10 cellular contexts compared by ENCODE assay signal in the genomic region with DNA sequence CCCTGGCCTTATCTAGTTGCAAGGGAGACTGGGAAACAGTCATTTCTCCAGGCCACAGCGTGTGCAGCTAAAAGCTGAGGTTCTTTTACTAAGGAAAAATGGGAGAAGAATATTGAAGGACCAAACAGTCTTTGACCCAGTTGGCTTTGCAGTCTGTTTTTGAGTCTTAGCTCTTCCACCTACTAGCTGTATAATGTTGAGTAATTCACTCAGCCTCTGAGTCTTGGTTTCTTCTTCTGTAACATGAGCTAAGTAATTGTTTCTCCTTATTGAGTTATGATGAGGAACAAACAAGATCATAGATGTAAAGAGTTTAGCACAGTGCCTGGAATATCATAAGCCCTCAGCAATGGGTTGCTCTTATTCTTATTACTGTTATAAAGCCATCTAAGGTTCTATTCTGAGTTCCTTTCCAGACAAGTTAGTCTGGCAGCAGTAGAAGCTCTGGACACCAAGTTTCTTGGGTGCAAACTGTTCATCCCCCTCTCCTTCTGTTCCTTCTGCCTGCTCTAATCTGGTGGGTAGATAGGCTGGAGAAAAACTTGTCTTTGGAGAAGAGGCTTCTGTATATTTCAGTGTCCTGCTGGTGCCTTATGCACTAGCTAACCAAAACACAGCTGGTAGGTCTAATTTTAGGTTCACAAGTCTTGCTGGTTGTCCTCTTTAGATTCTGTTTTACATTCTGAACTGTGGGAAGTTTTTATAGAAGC. TPM values are rescaled to one million over a fixed set of nuclear protein-coding genes. Genes with fewer than 3 reads are reported as not detected.
DNase-seq lines count a peak whose midpoint lies in the region; ATAC-seq, FAIRE-seq and TF ChIP-seq lines count a peak whose summit lies in the region.
"Had no signal": no experiment of that assay in that cellular context is flagged by ENCODE, and none has a peak within 500 bp of the region (broad histone marks: within the 10 kb centered on the region; RNA-seq: fewer than 3 reads in every experiment).

No MANE protein-coding gene starts in this region.

- TF ChIP-seq CTCF in activated B cell treated with CpG ODN at 0.5 μM for 24 hours (IDR thresholded peaks at IDR 0.05): no peak
- TF ChIP-seq CTCF in tibial nerve (IDR thresholded peaks at IDR 0.05): no peak

- H3K9me3 ChIP-seq in small intestine (ENCODE audit: control insufficient read depth, low read depth) (no peaks in the 10 kb centered on the region), tibial nerve (no peaks in the 10 kb centered on the region)

- POLR2A ChIA-PET in activated B cell treated with CpG ODN at 0.5 μM for 24 hours (lab: Charles Lee): no interaction called here

- no peak for DNase-seq in GM12892 (ENCODE audit: insufficient read length)
- no peak for DNase-seq in H54 (ENCODE audit: insufficient read length, low spot score)
- no peak for DNase-seq in activated B cell treated with CpG ODN at 0.5 μM for 24 hours
- DNase-seq in middle frontal gyrus (ENCODE audit: extremely low spot score, low spot score): peak; percentile 50
- DNase-seq in small intestine: no peak
- DNase-seq in NCI-H128 (lab: John Stamatoyannopoulos, UW; ENCODE audit: unreplicated experiment): no peak
- no peak for DNase-seq in tibial nerve (ENCODE audit: low spot score in 2 of 2)
- DNase-seq: effector memory CD4-positive, alpha-beta T cell had no signal

- H3K36me3 ChIP-seq in small intestine (ENCODE audit: control insufficient read depth in 2 of 2, insufficient read depth in 2 of 2, low read length in 2 of 2) (no peaks in the 10 kb centered on the region), tibial nerve (no peaks in the 10 kb centered on the region)

- intact Hi-C loops in activated B cell treated with CpG ODN at 0.5 μM for 24 hours (cut with micrococcal nuclease): no loop called here

- TF ChIP-seq EP300 in tibial nerve (IDR thresholded peaks at IDR 0.05): no peak

- CTCF ChIA-PET in activated B cell treated with CpG ODN at 0.5 μM for 24 hours (lab: Charles Lee): interaction anchor here (1.1 kb wide), 1 partner anchor 146 kb away, joined by 3 read pairs; no protein-coding TSS in a partner anchor

- H3K4me1 Mint-ChIP-seq in activated B cell treated with CpG ODN at 0.5 μM for 24 hours: peaks cover 87% of the 10 kb centered on the region

- H3K27me3 Mint-ChIP-seq in activated B cell treated with CpG ODN at 0.5 μM for 24 hours: no peaks in the 10 kb centered on the region

- H3K27ac Mint-ChIP-seq in activated B cell treated with CpG ODN at 0.5 μM for 24 hours: peak overlapping the region; percentile 8

- peaks cover 10% of the 10 kb centered on the region for H3K36me3 Mint-ChIP-seq in activated B cell treated with CpG ODN at 0.5 μM for 24 hours (ENCODE audit: low read depth)

- H3K4me3 Mint-ChIP-seq in activated B cell treated with CpG ODN at 0.5 μM for 24 hours: no peak overlapping the region

- H3K9me3 Mint-ChIP-seq in activated B cell treated with CpG ODN at 0.5 μM for 24 hours: no peaks in the 10 kb centered on the region

- H3K4me3 ChIP-seq in small intestine (ENCODE audit: low read depth in 1 of 2, low read length in 2 of 2): no peak overlapping the region
- no peak overlapping the region for H3K4me3 ChIP-seq in tibial nerve

- TF ChIP-seq POLR2A in GM12892 (IDR thresholded peaks at IDR 0.05; ENCODE audit: low read depth, low read length): no peak
- TF ChIP-seq POLR2A in H54 (IDR thresholded peaks at IDR 0.05; ENCODE audit: low read depth, low read length): no peak
- TF ChIP-seq POLR2A in tibial nerve (IDR thresholded peaks at IDR 0.05): no peak

- no peaks in the 10 kb centered on the region for H3K4me1 ChIP-seq in small intestine (ENCODE audit: control insufficient read depth in 2 of 2, insufficient read depth in 1 of 2, low read depth in 1 of 2, low read length in 1 of 2)
- H3K4me1 ChIP-seq in tibial nerve: peaks cover 0 to 41% (median 18%) of the 10 kb centered on the region in 4 donors

- H3K27me3 ChIP-seq in small intestine (ENCODE audit: control insufficient read depth in 2 of 2, insufficient read depth in 2 of 2, low read length in 2 of 2) (no peaks in the 10 kb centered on the region), tibial nerve (no peaks in the 10 kb centered on the region)

- ATAC-seq in activated B cell treated with CpG ODN at 0.5 μM for 24 hours (ENCODE audit: low read depth): no peak
- no peak for ATAC-seq in GM19395 (IDR thresholded peaks at IDR 0.05; ENCODE audit: unreplicated experiment)

- WGBS in small intestine, 3 donors: 80 to 89% (median 82%) methylated on average over 1 of the region's 1 CpG
- WGBS in tibial nerve, 2 donors: 89 to 97% methylated on average over 1 of the region's 1 CpG

- peak; percentile 65 for FAIRE-seq in GM12892 (lab: Jason Lieb, UNC)
- peak; percentile 30 for FAIRE-seq in H54 (lab: Jason Lieb, UNC)
- no peak for FAIRE-seq in small intestine (lab: Jason Lieb, UNC)
- FAIRE-seq: D721Med had no signal

- H3K27ac ChIP-seq in small intestine (ENCODE audit: low read depth in 1 of 2, low read length in 1 of 2) (peak overlapping the region in 1 of 2 donors; percentile 18), tibial nerve (no peak overlapping the region)

RNA-seq across cellular contexts. Expression of a gene that starts 13.5 kb away (rescaled TPM):
- 22.2 TPM for polyA plus RNA-seq in GM12892 (2012; ENCODE audit: missing spikeins)
- total RNA-seq in activated B cell treated with CpG ODN at 0.5 μM for 24 hours: 66.7 and 67.0 TPM in 2 replicates
- polyA plus RNA-seq in small intestine: 10 to 100 TPM in 1 of 3 donors, 1 to 10 TPM in 2; 8.9 to 15.9 (median 9.6) TPM
- total RNA-seq in tibial nerve: 10 to 100 TPM; 22.3 to 46.7 (median 39.5) TPM

RNA-seq across cellular contexts. Expression of a gene that starts 57.8 kb away (rescaled TPM):
- 2.2 TPM for polyA plus RNA-seq in GM12892 (2012; ENCODE audit: missing spikeins)
- 0.49 and 0.73 TPM in 2 replicates for total RNA-seq in activated B cell treated with CpG ODN at 0.5 μM for 24 hours
- polyA plus RNA-seq in small intestine: under 1 TPM in 1 of 3 donors, not detected in 2; 0.79 TPM
- total RNA-seq in tibial nerve: 1 to 10 TPM; 1.5 to 7.2 (median 4.9) TPM
